Comparison of ENCODE assay signal across 28 cellular contexts in genomic region chr3:35562141-35562540, GRCh38.
"Had no signal": no experiment of that assay in that cellular context is flagged by ENCODE, and none has a peak within 500 bp of the region (broad histone marks: within the 10 kb centered on the region; RNA-seq: fewer than 3 reads in every experiment).

No MANE protein-coding gene starts in this region.

- H3K27ac ChIP-seq: colonic mucosa had no signal

- H3K27me3 Mint-ChIP-seq: activated CD4-positive, alpha-beta memory T cell treated with anti-CD3 and anti-CD28 coated beads for 36 hours; activated CD4-positive, alpha-beta T cell treated with anti-CD3 and anti-CD28 coated beads, Interleukin-2, amount 10 ng/mL, durations not matched to agents 7 days and 5 days; activated naive CD4-positive, alpha-beta T cell treated with anti-CD3 and anti-CD28 coated beads, Interleukin-2, amount 10 ng/mL, durations not matched to agents 7 days and 5 days; activated naive CD8-positive, alpha-beta T cell treated with anti-CD3 and anti-CD28 coated beads for 36 hours; T-cell had no signal

- H3K4me3 ChIP-seq: colonic mucosa had no signal

- H3K9me3 ChIP-seq: colonic mucosa had no signal

- H3K36me3 Mint-ChIP-seq: activated CD4-positive, alpha-beta memory T cell treated with anti-CD3 and anti-CD28 coated beads for 36 hours; activated naive CD4-positive, alpha-beta T cell treated with anti-CD3 and anti-CD28 coated beads, Interleukin-2, amount 10 ng/mL, durations not matched to agents 7 days and 5 days; activated naive CD8-positive, alpha-beta T cell treated with anti-CD3 and anti-CD28 coated beads for 36 hours; T-cell had no signal

- H3K27me3 ChIP-seq: colonic mucosa had no signal

- H3K4me1 ChIP-seq: colonic mucosa had no signal

- H3K36me3 ChIP-seq: colonic mucosa had no signal

- H3K9me3 Mint-ChIP-seq: activated CD4-positive, alpha-beta T cell treated with anti-CD3 and anti-CD28 coated beads, Interleukin-2, amount 10 ng/mL, durations not matched to agents 7 days and 5 days; activated T-helper 2 cell treated with anti-CD3 and anti-CD28 coated beads, Interferon-gamma antibody, Interleukin-2, Interleukin-4, amounts not matched to agents 10 μg/mL and 5 μg/mL and 100 μg/mL, durations not matched to agents 14 hours and 24 hours and 36 hours had no signal

- H3K27ac Mint-ChIP-seq: activated CD4-positive, alpha-beta memory T cell treated with anti-CD3 and anti-CD28 coated beads for 36 hours; activated CD4-positive, alpha-beta T cell treated with anti-CD3 and anti-CD28 coated beads, Interleukin-2, amount 10 ng/mL, durations not matched to agents 7 days and 5 days; activated naive CD4-positive, alpha-beta T cell treated with anti-CD3 and anti-CD28 coated beads, Interleukin-2, amount 10 ng/mL, durations not matched to agents 7 days and 5 days; activated naive CD8-positive, alpha-beta T cell treated with anti-CD3 and anti-CD28 coated beads for 36 hours; activated T-helper 2 cell treated with anti-CD3 and anti-CD28 coated beads, Interferon-gamma antibody, Interleukin-2, Interleukin-4, amounts not matched to agents 10 μg/mL and 5 μg/mL and 100 μg/mL, durations not matched to agents 14 hours and 24 hours and 36 hours; T-cell had no signal

- H3K4me3 Mint-ChIP-seq: activated CD4-positive, alpha-beta memory T cell treated with anti-CD3 and anti-CD28 coated beads for 36 hours; activated CD4-positive, alpha-beta T cell treated with anti-CD3 and anti-CD28 coated beads, Interleukin-2, amount 10 ng/mL, durations not matched to agents 7 days and 5 days; activated naive CD4-positive, alpha-beta T cell treated with anti-CD3 and anti-CD28 coated beads, Interleukin-2, amount 10 ng/mL, durations not matched to agents 7 days and 5 days; activated naive CD8-positive, alpha-beta T cell treated with anti-CD3 and anti-CD28 coated beads for 36 hours; T-cell had no signal

- ATAC-seq: PC-3, T-cell had no signal

- DNase-seq: activated CD4-positive, alpha-beta memory T cell treated with anti-CD3 and anti-CD28 coated beads for 36 hours; activated CD4-positive, alpha-beta T cell treated with anti-CD3 and anti-CD28 coated beads, Interleukin-2, amount 10 ng/mL, durations not matched to agents 7 days and 5 days; activated CD4-positive, CD25-positive, alpha-beta regulatory T cell; activated CD8-positive, alpha-beta memory T cell treated with anti-CD3 and anti-CD28 coated beads for 24 hours; activated gamma-delta T cell treated with Interleukin-2 at 50 U/mL for 16 hours; activated naive CD4-positive, alpha-beta T cell treated with anti-CD3 and anti-CD28 coated beads, Interleukin-2, amount 10 ng/mL, durations not matched to agents 7 days and 5 days; activated naive CD8-positive, alpha-beta T cell treated with anti-CD3 and anti-CD28 coated beads for 36 hours; activated T-cell treated with anti-CD3 and anti-CD28 coated beads, Interleukin-2, amount 50 U/mL, for 48 hours; caudate nucleus; colonic mucosa; Kasumi-1; KBM-7; MV-4-11; NCI-H1092 treated with DMSO at 0.1 percent for 48 hours; NCI-H1417 treated with DMSO at 0.1 percent for 48 hours; NCI-H1694; NCI-H2029; NCI-H2107; NCI-H2171 treated with DMSO at 0.1 percent for 48 hours; NCI-H345; NCI-H526; NCI-H774; PC-3; SHP77 treated with DMSO at 0.1 percent for 48 hours; T-cell; T-helper 2 cell; T1000 had no signal

- H3K4me1 Mint-ChIP-seq: activated CD4-positive, alpha-beta T cell treated with anti-CD3 and anti-CD28 coated beads, Interleukin-2, amount 10 ng/mL, durations not matched to agents 7 days and 5 days; activated naive CD4-positive, alpha-beta T cell treated with anti-CD3 and anti-CD28 coated beads, Interleukin-2, amount 10 ng/mL, durations not matched to agents 7 days and 5 days; activated naive CD8-positive, alpha-beta T cell treated with anti-CD3 and anti-CD28 coated beads for 36 hours; T-cell had no signal
